In the genomic region with DNA sequence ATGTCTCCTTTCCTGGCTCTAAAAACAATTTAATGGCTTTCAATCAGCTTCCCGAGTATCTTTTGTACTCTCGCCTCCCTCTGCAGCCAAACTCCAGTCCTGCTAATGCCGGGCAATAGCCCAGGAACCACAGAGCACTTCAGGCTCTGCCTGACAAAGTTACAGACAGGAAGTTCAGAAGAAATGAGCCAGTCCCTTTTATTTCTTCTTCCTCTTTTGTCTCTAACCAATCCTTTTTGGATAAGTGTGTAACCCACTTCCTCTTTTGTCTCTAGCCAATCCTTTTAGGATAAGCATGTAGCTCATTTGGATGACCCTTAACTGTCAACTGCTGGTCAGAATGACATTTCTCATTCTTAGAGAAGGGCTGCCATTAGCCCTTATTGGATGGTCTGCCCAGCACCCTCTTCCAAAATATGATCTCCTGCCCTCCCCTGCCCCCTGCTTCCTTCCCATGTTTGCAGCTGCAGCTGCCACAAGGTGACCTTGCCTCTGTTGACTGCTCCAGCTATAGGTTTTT, we compare ENCODE assay signal across 8 cellular contexts. TPM values are rescaled to one million over a fixed set of nuclear protein-coding genes. Genes with fewer than 3 reads are reported as not detected.
DNase-seq lines count a peak whose midpoint lies in the region; ATAC-seq and TF ChIP-seq lines count a peak whose summit lies in the region.

No MANE protein-coding gene starts in this region.

- 67% methylated on average over 3 of the region's 3 CpGs for WGBS in smooth muscle cell (ENCODE audit: low lambda C conversion rate)

- H3K27ac ChIP-seq in smooth muscle cell (ENCODE audit: low read depth), result no peak overlapping the region

- H3K27me3 Mint-ChIP-seq in HFFc6 (ENCODE audit: insufficient read depth) (no peaks in the 10 kb centered on the region; the same call in 1 of the 2 replicates), immature natural killer cell (ENCODE audit: low read depth in 3 of 3) (peaks cover 0 to 5% (median 0%) of the 10 kb centered on the region in 3 donors)

- H3K9me3 Mint-ChIP-seq in HFFc6 (no peaks in the 10 kb centered on the region), immature natural killer cell (no peaks in the 10 kb centered on the region)

- no peaks in the 10 kb centered on the region for H3K27me3 ChIP-seq in GM06990 (replicated peaks; ENCODE audit: control insufficient read depth, insufficient read depth, low read length)
- no peaks in the 10 kb centered on the region for H3K27me3 ChIP-seq in smooth muscle cell (ENCODE audit: low read depth)
- peaks cover 2% of the 10 kb centered on the region for H3K27me3 ChIP-seq in BE2C

- H3K4me2 ChIP-seq in smooth muscle cell, result no peak overlapping the region

- H3K36me3 ChIP-seq in GM06990 (ENCODE audit: control insufficient read depth, insufficient read depth, low read length) (no peaks in the 10 kb centered on the region), smooth muscle cell (ENCODE audit: low read depth) (no peaks in the 10 kb centered on the region), BE2C (no peaks in the 10 kb centered on the region)

- H2AFZ ChIP-seq in smooth muscle cell (ENCODE audit: low read depth), result peak overlapping the region; percentile 29

- peak overlapping the region; percentile 72 for H3K27ac Mint-ChIP-seq in HFFc6
- peak overlapping the region in 1 of 6 donors; percentile 61 for H3K27ac Mint-ChIP-seq in immature natural killer cell

- H3F3A ChIP-seq in smooth muscle cell (ENCODE audit: low read depth), result no peaks in the 10 kb centered on the region

- peaks cover 15% of the 10 kb centered on the region for H3K4me1 Mint-ChIP-seq in HFFc6 (ENCODE audit: low read depth)
- peaks cover 10 to 11% of the 10 kb centered on the region in 2 donors for H3K4me1 Mint-ChIP-seq in immature natural killer cell

- H3K9ac ChIP-seq in smooth muscle cell (ENCODE audit: low read depth), result no peak overlapping the region

- no peak overlapping the region; the same call in 1 of the 2 replicates for H3K4me3 Mint-ChIP-seq in HFFc6
- no peak overlapping the region for H3K4me3 Mint-ChIP-seq in immature natural killer cell

- H3K4me1 ChIP-seq in smooth muscle cell (ENCODE audit: low read depth) (no peaks in the 10 kb centered on the region), BE2C (no peaks in the 10 kb centered on the region)

- H3K79me2 ChIP-seq in smooth muscle cell (ENCODE audit: low read depth), result no peaks in the 10 kb centered on the region

- H4K20me1 ChIP-seq in smooth muscle cell (ENCODE audit: low read depth), result no peaks in the 10 kb centered on the region

- TF ChIP-seq CTCF in GM06990 (IDR thresholded peaks at IDR 0.05; ENCODE audit: insufficient read depth, low read length, poor library complexity, severe bottlenecking) (no peak), HFFc6 (IDR thresholded peaks at IDR 0.05) (no peak), smooth muscle cell (IDR thresholded peaks at IDR 0.05; ENCODE audit: borderline replicate concordance, insufficient read depth, poor library complexity, severe bottlenecking) (no peak), BE2C (IDR thresholded peaks at IDR 0.05; ENCODE audit: low read depth, low read length) (no peak)

- ATAC-seq in HG02610 (IDR thresholded peaks at IDR 0.05; ENCODE audit: unreplicated experiment), result no peak

- no peak overlapping the region for H3K4me3 ChIP-seq in GM06990 (replicated peaks; ENCODE audit: low read depth, low read length)
- no peak overlapping the region for H3K4me3 ChIP-seq in smooth muscle cell
- H3K4me3 ChIP-seq in BE2C (ENCODE audit: low read depth, low read length), result no peak overlapping the region

- H3K36me3 Mint-ChIP-seq in HFFc6 (ENCODE audit: low read depth) (no peaks in the 10 kb centered on the region; the same call in 1 of the 2 replicates), immature natural killer cell (no peaks in the 10 kb centered on the region)

- DNase-seq in GM06990 (ENCODE audit: extremely low read depth, insufficient read length), result peak; percentile 58
- DNase-seq in HFFc6, result peak; percentile 48
- DNase-seq in SKM-1 treated with dmso at 0.1 percent for 144 hours (lab: John Stamatoyannopoulos, UW; ENCODE audit: unreplicated experiment), result peak; percentile 99
- DNase-seq in germinal center (ENCODE audit: low spot score), result peak; percentile 45
- DNase-seq in smooth muscle cell (lab: John Stamatoyannopoulos, UW; ENCODE audit: unreplicated experiment), result no peak
- no peak for DNase-seq in immature natural killer cell
- DNase-seq in BE2C, result no peak

- H3K9me3 ChIP-seq in smooth muscle cell (replicated peaks; ENCODE audit: low read depth), result no peaks in the 10 kb centered on the region
- H3K9me3 ChIP-seq in BE2C, result no peaks in the 10 kb centered on the region; the same call in 1 of the 2 replicates

RNA-seq across cellular contexts. Expression of a gene that starts 6.4 kb away (rescaled TPM):
- 10 to 100 TPM; 13.2 to 19.4 (median 15.3) TPM for total RNA-seq in HFFc6 (2021; fragmentation: NEBNext Ultra II Directional; extraction: Animal tissue kit (Norgen Biotek cat#: 25700))
- total RNA-seq in smooth muscle cell, result 11.0 and 14.5 TPM in 2 replicates
- polyA plus RNA-seq in smooth muscle cell (3.2 and 8.8 TPM in 2 replicates), immature natural killer cell (10 to 100 TPM in 1 of 3 donors, 1 to 10 TPM in 2; 2.5 to 15.5 (median 4.5) TPM)
- 0.32 TPM for polyA plus RNA-seq in BE2C (2012; ENCODE audit: insufficient read depth, insufficient read length, low read depth)

RNA-seq across cellular contexts. Expression of a gene that starts 15.4 kb away (rescaled TPM):
- total RNA-seq in HFFc6 (2021; fragmentation: NEBNext Ultra II Directional; extraction: Animal tissue kit (Norgen Biotek cat#: 25700)), result 10 to 100 TPM; 15.1 to 25.9 (median 23.5) TPM
- 3.3 and 3.5 TPM in 2 replicates for total RNA-seq in smooth muscle cell
- 0.78 and 2.9 TPM in 2 replicates for polyA plus RNA-seq in smooth muscle cell
- polyA plus RNA-seq in immature natural killer cell, result 1 to 10 TPM; 1.1 to 5.1 (median 1.5) TPM
- polyA plus RNA-seq in BE2C (2012; ENCODE audit: insufficient read depth, insufficient read length, low read depth), result not detected

Comparison
In these comparisons a context has a peak if more than half of its experiments do, and no peak if none do; other contexts are left out.
1. DNase-seq: peak in GM06990 (single experiment), HFFc6 (single experiment), SKM-1 treated with dmso at 0.1 percent for 144 hours (single experiment) and germinal center (single experiment); none in smooth muscle cell (single experiment), immature natural killer cell (0 of 3) and BE2C (single experiment).